Comparison of ENCODE assay signal across 8 cellular contexts in genomic region chr10:101782811-101783735, GRCh38. TPM values are rescaled to one million over a fixed set of nuclear protein-coding genes. Genes with fewer than 3 reads are reported as not detected.
DNase-seq lines count a peak whose midpoint lies in the region; ATAC-seq and TF ChIP-seq lines count a peak whose summit lies in the region.

Gene NPM3 (minus strand): TSS chr10:101783446. CDS start chr10:101783390, 56 bp downstream.

- H3K9me3 ChIP-seq in CD4-positive, alpha-beta T cell (ENCODE audit: control insufficient read depth, low read length) = no peaks in the 10 kb centered on the region
- no peaks in the 10 kb centered on the region for H3K9me3 ChIP-seq in naive thymus-derived CD4-positive, alpha-beta T cell (ENCODE audit: control insufficient read depth in 2 of 3, low read length in 3 of 3)

- TF ChIP-seq CTCF in CD4-positive, alpha-beta T cell (IDR thresholded peaks at IDR 0.05) = no peak

- peak; percentile 61 to 80 (median 73) for DNase-seq in CD4-positive, alpha-beta T cell
- DNase-seq in HuH-7 (ENCODE audit: low spot score) (peak; percentile 84), RPMI7951 (ENCODE audit: low read depth) (peak; percentile 72), fibroblast of gingiva (ENCODE audit: low read depth) (peak; percentile 71)
- DNase-seq in activated T-cell treated with anti-CD3 and anti-CD28 coated beads, Interleukin-2, amount 50 U/mL, for 72 hours = peak; percentile 91 to 93
- DNase-seq in naive thymus-derived CD4-positive, alpha-beta T cell = peak in 8 of 9 donors; percentile 68 to 84 (median 77)
- DNase-seq in stimulated activated effector memory CD8-positive, alpha-beta T cell treated with anti-CD3 and anti-CD28 coated beads, Interleukin-12 subunit alpha, Interleukin-12 subunit beta, amount 100 ng/mL, for 72 hours (ENCODE audit: low spot score in 2 of 2) = peak; percentile 69 to 90

- ATAC-seq in CD4-positive, alpha-beta T cell (ENCODE audit: poor library complexity) = peak; percentile 81
- ATAC-seq in GM19438 (IDR thresholded peaks at IDR 0.05; ENCODE audit: low read depth, unreplicated experiment) = peak; percentile 59
- peak; percentile 82 to 83 for ATAC-seq in activated T-cell treated with anti-CD3 and anti-CD28 coated beads, Interleukin-2, amount 50 U/mL, for 72 hours (replicated peaks in 1 of 2)
- ATAC-seq in naive thymus-derived CD4-positive, alpha-beta T cell = peak; percentile 82
- ATAC-seq in stimulated activated effector memory CD8-positive, alpha-beta T cell treated with anti-CD3 and anti-CD28 coated beads, Interleukin-12 subunit alpha, Interleukin-12 subunit beta, amount 100 ng/mL, for 72 hours = peak; percentile 86

- H3K4me3 ChIP-seq in naive thymus-derived CD4-positive, alpha-beta T cell (ENCODE audit: low read length) = peak within 1 kb of the TSS; percentile 68

- POLR2A ChIA-PET in CD4-positive, alpha-beta T cell (lab: Charles Lee) = interaction anchor here (0.6 to 4.3 kb wide), 11 partner anchors 9 to 859 kb away, joined by 3 to 43 read pairs (median 4); partner anchors contain the start of genes NOLC1 and OGA
- POLR2A ChIA-PET in naive thymus-derived CD4-positive, alpha-beta T cell (lab: Charles Lee) = interaction anchor here (0.9 to 4.8 kb wide), 5 partner anchors 12 to 678 kb away, joined by 4 to 31 read pairs (median 5); partner anchors contain the start of gene OGA

- peak within 1 kb of the TSS; percentile 62 for H3K27ac ChIP-seq in CD4-positive, alpha-beta T cell (ENCODE audit: low read depth, low read length)
- peak within 1 kb of the TSS; percentile 81 for H3K27ac ChIP-seq in naive thymus-derived CD4-positive, alpha-beta T cell (ENCODE audit: low read depth, low read length)

- peak within 1 kb of the TSS; percentile 100 for H3K4me3 Mint-ChIP-seq in CD4-positive, alpha-beta T cell
- peak within 1 kb of the TSS; percentile 99 to 100 for H3K4me3 Mint-ChIP-seq in activated T-cell treated with anti-CD3 and anti-CD28 coated beads, Interleukin-2, amount 50 U/mL, for 72 hours
- H3K4me3 Mint-ChIP-seq in naive thymus-derived CD4-positive, alpha-beta T cell = peak within 1 kb of the TSS; percentile 92 to 100 (median 99)
- H3K4me3 Mint-ChIP-seq in stimulated activated effector memory CD8-positive, alpha-beta T cell treated with anti-CD3 and anti-CD28 coated beads, Interleukin-12 subunit alpha, Interleukin-12 subunit beta, amount 100 ng/mL, for 72 hours = peak within 1 kb of the TSS; percentile 100

- H3K4me1 ChIP-seq in naive thymus-derived CD4-positive, alpha-beta T cell (ENCODE audit: control insufficient read depth in 2 of 2, insufficient read depth in 2 of 2, low read length in 2 of 2) = peaks cover 32 to 49% of the 10 kb centered on the region in 2 donors

- peaks cover 71% of the 10 kb centered on the region for H3K4me1 Mint-ChIP-seq in CD4-positive, alpha-beta T cell (ENCODE audit: low read depth)
- peaks cover 63% of the 10 kb centered on the region for H3K4me1 Mint-ChIP-seq in activated T-cell treated with anti-CD3 and anti-CD28 coated beads, Interleukin-2, amount 50 U/mL, for 72 hours (ENCODE audit: low read depth)
- H3K4me1 Mint-ChIP-seq in naive thymus-derived CD4-positive, alpha-beta T cell = peaks cover 36 to 76% (median 61%) of the 10 kb centered on the region in 7 donors
- peaks cover 60% of the 10 kb centered on the region for H3K4me1 Mint-ChIP-seq in stimulated activated effector memory CD8-positive, alpha-beta T cell treated with anti-CD3 and anti-CD28 coated beads, Interleukin-12 subunit alpha, Interleukin-12 subunit beta, amount 100 ng/mL, for 72 hours

- CTCF ChIA-PET in CD4-positive, alpha-beta T cell (lab: Charles Lee) = interaction anchor here (1.1 to 1.8 kb wide), 4 partner anchors 9 to 58 kb away, joined by 3 to 4 read pairs (median 3); partner anchors contain the start of gene OGA
- CTCF ChIA-PET in naive thymus-derived CD4-positive, alpha-beta T cell (lab: Charles Lee) = interaction anchor here (0.6 to 4.0 kb wide), 7 partner anchors 11 to 616 kb away, joined by 3 to 15 read pairs (median 3); no protein-coding TSS in a partner anchor

- no peaks in the 10 kb centered on the region for H3K9me3 Mint-ChIP-seq in CD4-positive, alpha-beta T cell
- H3K9me3 Mint-ChIP-seq in activated T-cell treated with anti-CD3 and anti-CD28 coated beads, Interleukin-2, amount 50 U/mL, for 72 hours = no peaks in the 10 kb centered on the region
- no peaks in the 10 kb centered on the region for H3K9me3 Mint-ChIP-seq in naive thymus-derived CD4-positive, alpha-beta T cell
- H3K9me3 Mint-ChIP-seq in stimulated activated effector memory CD8-positive, alpha-beta T cell treated with anti-CD3 and anti-CD28 coated beads, Interleukin-12 subunit alpha, Interleukin-12 subunit beta, amount 100 ng/mL, for 72 hours = no peaks in the 10 kb centered on the region

- intact Hi-C loops in CD4-positive, alpha-beta T cell (cut with DNase I, micrococcal nuclease) = loop anchor here (2.0 to 10.0 kb wide), 6 partner anchors 36 to 272 kb away; partner anchors contain the start of genes OGA (in 2 of the 2), ARMH3 (in 1 of the 2) and KCNIP2 (in 1 of the 2)
- intact Hi-C loops in naive thymus-derived CD4-positive, alpha-beta T cell (cut with micrococcal nuclease) = loop anchor here (1.0 to 5.0 kb wide), 7 partner anchors 34 to 719 kb away; partner anchors contain the start of genes HPS6 (in 2 of the 2), ACTR1A (in 1 of the 2), BTRC (in 1 of the 2) and DPCD (in 1 of the 2)

- H3K27ac Mint-ChIP-seq in CD4-positive, alpha-beta T cell = peak within 1 kb of the TSS; percentile 86
- peak within 1 kb of the TSS; percentile 99 for H3K27ac Mint-ChIP-seq in activated T-cell treated with anti-CD3 and anti-CD28 coated beads, Interleukin-2, amount 50 U/mL, for 72 hours
- H3K27ac Mint-ChIP-seq in naive thymus-derived CD4-positive, alpha-beta T cell = peak within 1 kb of the TSS; percentile 65 to 98 (median 96)
- peak within 1 kb of the TSS; percentile 100 for H3K27ac Mint-ChIP-seq in stimulated activated effector memory CD8-positive, alpha-beta T cell treated with anti-CD3 and anti-CD28 coated beads, Interleukin-12 subunit alpha, Interleukin-12 subunit beta, amount 100 ng/mL, for 72 hours

- H3K27me3 Mint-ChIP-seq in CD4-positive, alpha-beta T cell = peaks cover 11% of the 10 kb centered on the region
- peaks cover 12% of the 10 kb centered on the region for H3K27me3 Mint-ChIP-seq in activated T-cell treated with anti-CD3 and anti-CD28 coated beads, Interleukin-2, amount 50 U/mL, for 72 hours (ENCODE audit: low read depth)
- H3K27me3 Mint-ChIP-seq in naive thymus-derived CD4-positive, alpha-beta T cell = peaks cover 8 to 17% (median 10%) of the 10 kb centered on the region in 5 donors

- H3K36me3 Mint-ChIP-seq in CD4-positive, alpha-beta T cell (ENCODE audit: low read depth) = peaks cover 48% of the 10 kb centered on the region
- peaks cover 4 to 12% of the 10 kb centered on the region in 2 donors for H3K36me3 Mint-ChIP-seq in activated T-cell treated with anti-CD3 and anti-CD28 coated beads, Interleukin-2, amount 50 U/mL, for 72 hours (ENCODE audit: insufficient read depth in 2 of 2)
- H3K36me3 Mint-ChIP-seq in naive thymus-derived CD4-positive, alpha-beta T cell = peaks cover 5 to 14% (median 13%) of the 10 kb centered on the region in 5 donors
- H3K36me3 Mint-ChIP-seq in stimulated activated effector memory CD8-positive, alpha-beta T cell treated with anti-CD3 and anti-CD28 coated beads, Interleukin-12 subunit alpha, Interleukin-12 subunit beta, amount 100 ng/mL, for 72 hours = peaks cover 61% of the 10 kb centered on the region

- H3K27me3 ChIP-seq in CD4-positive, alpha-beta T cell (ENCODE audit: control insufficient read depth, insufficient read depth, low read length) = peaks cover 15% of the 10 kb centered on the region
- peaks cover 0 to 11% of the 10 kb centered on the region in 2 donors for H3K27me3 ChIP-seq in naive thymus-derived CD4-positive, alpha-beta T cell (ENCODE audit: control insufficient read depth in 2 of 2, insufficient read depth in 2 of 2, low read length in 2 of 2)

- H3K36me3 ChIP-seq in naive thymus-derived CD4-positive, alpha-beta T cell (ENCODE audit: control insufficient read depth in 2 of 3, insufficient read depth in 3 of 3, low read length in 3 of 3) = peaks cover 6 to 31% (median 19%) of the 10 kb centered on the region in 3 experiments

RNA-seq across cellular contexts. Expression of gene NPM3, which starts in this region (rescaled TPM):
- total RNA-seq in CD4-positive, alpha-beta T cell = 10 to 100 TPM; 15.5 to 15.8 TPM
- total RNA-seq in RPMI7951 (2014; rRNA removed; shearing (Covaris generic)) = 32.3 and 69.6 TPM in 2 replicates
- 100 to 1,000 TPM in 1 of 2 donors, 10 to 100 TPM in 1; 94.5 to 113 TPM for total RNA-seq in activated T-cell treated with anti-CD3 and anti-CD28 coated beads, Interleukin-2, amount 50 U/mL, for 72 hours
- total RNA-seq in naive thymus-derived CD4-positive, alpha-beta T cell = 10 to 100 TPM; 10.9 to 31.3 (median 16.2) TPM
- 10 to 100 TPM; 10.3 to 13.7 TPM for polyA plus RNA-seq in naive thymus-derived CD4-positive, alpha-beta T cell

Comparison
In these comparisons a context has a peak if more than half of its experiments do, and no peak if none do; other contexts are left out.
1. Peak in every context shown above with its lines: DNase-seq, ATAC-seq, H3K4me3 ChIP-seq and H3K27ac ChIP-seq.